Comparison of ENCODE assay signal across 12 cellular contexts in genomic region chr7:17696422-17696821, GRCh38.
A peak's percentile ranks its signal among the peaks of the same experiment; 100 is the strongest.
DNase-seq lines count a peak whose midpoint lies in the region; ATAC-seq and TF ChIP-seq lines count a peak whose summit lies in the region.
"Had no signal": no experiment of that assay in that cellular context is flagged by ENCODE, and none has a peak within 500 bp of the region (broad histone marks: within the 10 kb centered on the region; RNA-seq: fewer than 3 reads in every experiment).

No MANE protein-coding gene starts in this region.

- no peaks in the 10 kb centered on the region for H3K9me2 ChIP-seq in HCT116 (ENCODE audit: insufficient read depth)

- CTCF ChIA-PET in HCT116 (lab: Charles Lee), result no interaction called here
- CTCF ChIA-PET in HEK293T (lab: Yijun Ruan, JAX), result no interaction called here

- no peaks in the 10 kb centered on the region for H3K36me3 ChIP-seq in HCT116 (ENCODE audit: control insufficient read depth in 1 of 2, insufficient read depth in 2 of 2, low read length in 2 of 2)
- H3K36me3 ChIP-seq in gastrocnemius medialis, result no peaks in the 10 kb centered on the region
- H3K36me3 ChIP-seq: colonic mucosa had no signal

- no peaks in the 10 kb centered on the region for H3K4me1 ChIP-seq in HCT116 (ENCODE audit: control insufficient read depth in 1 of 2, insufficient read depth in 2 of 2, low read length in 2 of 2)
- H3K4me1 ChIP-seq in foreskin keratinocyte, result peaks cover 13% of the 10 kb centered on the region
- no peaks in the 10 kb centered on the region for H3K4me1 ChIP-seq in gastrocnemius medialis
- H3K4me1 ChIP-seq: colonic mucosa had no signal

- in situ Hi-C loops in gastrocnemius medialis (cut with MboI; ENCODE audit: low sequenced_read_pairs in 4 of 4), result loop anchor here in 2 of 4 donors (25.0 kb wide), 1 partner anchor 641 kb away; no protein-coding TSS in a partner anchor

- H3K27me3 ChIP-seq in HCT116 (ENCODE audit: insufficient read depth, low read length), result no peaks in the 10 kb centered on the region
- H3K27me3 ChIP-seq in foreskin keratinocyte, result no peaks in the 10 kb centered on the region
- H3K27me3 ChIP-seq in gastrocnemius medialis, result no peaks in the 10 kb centered on the region
- H3K27me3 ChIP-seq: colonic mucosa had no signal

- no peak for TF ChIP-seq POLR2A in HCT116 (IDR thresholded peaks at IDR 0.05; ENCODE audit: borderline replicate concordance, extremely low read depth, insufficient read depth, insufficient read length)
- no peak for TF ChIP-seq POLR2A in gastrocnemius medialis (IDR thresholded peaks at IDR 0.05)

- H3K27ac ChIP-seq in HCT116 (ENCODE audit: low read depth, low read length) (no peak overlapping the region), foreskin keratinocyte (peak overlapping the region; percentile 98), gastrocnemius medialis (no peak overlapping the region)
- H3K27ac ChIP-seq: colonic mucosa had no signal

- TF ChIP-seq CTCF in HCT116 (IDR thresholded peaks at IDR 0.05 in 2 of 3, conservative IDR thresholded peaks at IDR 0.05 in 1 of 3; ENCODE audit: borderline replicate concordance in 1 of 3, insufficient read depth in 1 of 3, low read depth in 2 of 3, low read length in 2 of 3) (no peak), foreskin keratinocyte (conservative IDR thresholded peaks at IDR 0.05) (no peak), gastrocnemius medialis (IDR thresholded peaks at IDR 0.05 in 4 of 5, conservative IDR thresholded peaks at IDR 0.05 in 1 of 5) (no peak)

- intact Hi-C loops in HCT116 (cut with micrococcal nuclease), result no loop called here
- intact Hi-C loops in gastrocnemius medialis (cut with DNase I; ENCODE audit: low total_unique reads), result no loop called here

- DNase-seq in HCT116 (ENCODE audit: low read depth, low spot score) (no peak), SHP77 (lab: John Stamatoyannopoulos, UW) (peak; percentile 5 to 74), foreskin keratinocyte (peak; percentile 99), gastrocnemius medialis (peak; percentile 13 to 53), DMS153 (lab: John Stamatoyannopoulos, UW) (no peak), HEK293T (ENCODE audit: extremely low spot score) (no peak)
- DNase-seq: activated CD4-positive, alpha-beta memory T cell treated with anti-CD3 and anti-CD28 coated beads for 36 hours; colonic mucosa; NCI-H2029 had no signal

- no peak overlapping the region for H2AFZ ChIP-seq in HCT116 (ENCODE audit: low read depth, low read length, poor library complexity, severe bottlenecking)

- BruUV-seq in HCT116 (replicated peaks; lab: Mats Ljungman, UMichigan), result no TSS peak

- TF ChIP-seq RAD21 in HCT116 (IDR thresholded peaks at IDR 0.05; ENCODE audit: low read depth), result no peak

- no peak overlapping the region for H3K4me2 ChIP-seq in HCT116 (ENCODE audit: low read length)

- POLR2A ChIA-PET in HCT116 (lab: Charles Lee), result no interaction called here
- POLR2A ChIA-PET in HEK293T (lab: Yijun Ruan, JAX), result no interaction called here

- ATAC-seq in HCT116, result no peak
- peak; percentile 100 for ATAC-seq in foreskin keratinocyte
- peak; percentile 30 to 66 for ATAC-seq in gastrocnemius medialis
- no peak for ATAC-seq in HG02571 (IDR thresholded peaks at IDR 0.05; ENCODE audit: unreplicated experiment)
- ATAC-seq in GM21737 (IDR thresholded peaks at IDR 0.05; ENCODE audit: unreplicated experiment), result no peak
- ATAC-seq: mucosa of descending colon had no signal

- H3K9ac ChIP-seq in HCT116 (ENCODE audit: low read length), result no peak overlapping the region

- no peaks in the 10 kb centered on the region for H4K20me1 ChIP-seq in HCT116 (ENCODE audit: insufficient read depth)

- H3K4me3 ChIP-seq in HCT116 (replicated peaks in 1 of 2; ENCODE audit: low read depth in 1 of 2, low read length in 2 of 2) (no peak overlapping the region), gastrocnemius medialis (no peak overlapping the region)
- H3K4me3 ChIP-seq: colonic mucosa, mucosa of descending colon had no signal

- H3K9me3 ChIP-seq in HCT116 (ENCODE audit: control insufficient read depth in 1 of 2, insufficient read depth in 1 of 2, low read depth in 1 of 2, low read length in 2 of 2) (peaks cover 3 to 7% of the 10 kb centered on the region in 2 experiments; a peak in 1 of 4 replicates), gastrocnemius medialis (peaks cover 0 to 12% (median 7%) of the 10 kb centered on the region in 3 donors)
- H3K9me3 ChIP-seq: colonic mucosa had no signal

- RAD21 ChIA-PET in HCT116 (lab: Charles Lee; ENCODE audit: low non-redundant PET in 1 of 2, low total read pairs in 2 of 2, uncharacterized antibody in 2 of 2, unreplicated experiment in 2 of 2), result no interaction called here

- H3K79me2 ChIP-seq in HCT116 (ENCODE audit: insufficient read depth, low read length), result no peaks in the 10 kb centered on the region

TF ChIP-seq in HCT116, 20 proteins besides CTCF, POLR2A, EP300 and RAD21:
- TF ChIP-seq CEBPB (IDR thresholded peaks at IDR 0.05; ENCODE audit: low read depth) (peak; percentile 32; the same call in 1 of the 2 replicates), SRF (IDR thresholded peaks at IDR 0.05; ENCODE audit: low read depth) (no peak)
TF ChIP-seq in HCT116: peak in this region for 1.

TF ChIP-seq in HEK293T, 16 proteins besides CTCF, POLR2A, EP300 and RAD21:
- TF ChIP-seq SP1 (IDR thresholded peaks at IDR 0.05), result no peak
- TF ChIP-seq HDGF (IDR thresholded peaks at IDR 0.05; ENCODE audit: borderline replicate concordance), result no peak
- no peak for TF ChIP-seq FOXK2 (IDR thresholded peaks at IDR 0.05)
- TF ChIP-seq FOXA1 (IDR thresholded peaks at IDR 0.05), result no peak
- TF ChIP-seq TARDBP (IDR thresholded peaks at IDR 0.05), result no peak
- TF ChIP-seq BHLHE40 (IDR thresholded peaks at IDR 0.05; ENCODE audit: borderline replicate concordance), result no peak
- no peak for TF ChIP-seq NFRKB (IDR thresholded peaks at IDR 0.05)
- no peak for TF ChIP-seq LEF1 (IDR thresholded peaks at IDR 0.05; ENCODE audit: borderline replicate concordance)
- no peak for TF ChIP-seq CTBP1 (IDR thresholded peaks at IDR 0.05; ENCODE audit: borderline replicate concordance)
- no peak for TF ChIP-seq ELF4 (IDR thresholded peaks at IDR 0.05)

Comparison
In these comparisons a context has a peak if more than half of its experiments do, and no peak if none do; other contexts are left out.
1. ATAC-seq: peak in foreskin keratinocyte (single experiment) and gastrocnemius medialis (2 of 2); none in HCT116 (single experiment), HG02571 (single experiment) and GM21737 (single experiment).
2. DNase-seq: peak in SHP77 (2 of 2), foreskin keratinocyte (2 of 2) and gastrocnemius medialis (2 of 2); none in HCT116 (single experiment), DMS153 (single experiment) and HEK293T (single experiment).